26 cellular contexts compared by ENCODE assay signal in genomic region chr9:35060548-35061207, GRCh38.
"Had no signal": no experiment of that assay in that cellular context is flagged by ENCODE, and none has a peak within 500 bp of the region (broad histone marks: within the 10 kb centered on the region; RNA-seq: fewer than 3 reads in every experiment).

No MANE protein-coding gene starts in this region.

- H3K9me3 Mint-ChIP-seq: activated naive CD4-positive, alpha-beta T cell treated with anti-CD3 and anti-CD28 coated beads, Interleukin-2, amount 50 U/mL, for 72 hours; activated naive CD8-positive, alpha-beta T cell treated with anti-CD3 and anti-CD28 coated beads, Interleukin-2, amount 50 U/mL, for 24 hours had no signal

- H3K4me1 ChIP-seq: Peyer's patch, SJCRH30 had no signal

- H3K27me3 ChIP-seq: brain microvascular endothelial cell, cardiac muscle cell, MG63, Peyer's patch, SJCRH30 had no signal

- DNase-seq: activated CD4-positive, CD25-positive, alpha-beta regulatory T cell; activated naive CD4-positive, alpha-beta T cell treated with Interleukin-2 at 50 U/mL for 16 hours; activated naive CD8-positive, alpha-beta T cell treated with anti-CD3 and anti-CD28 coated beads, Interleukin-2, amount 50 U/mL, for 24 hours; activated T-cell treated with anti-CD3 and anti-CD28 coated beads for 4 hours; amygdala; brain microvascular endothelial cell; MG63; MV-4-11; NCI-H1092 treated with DMSO at 0.1 percent for 48 hours; NCI-H1436; NCI-H1694 treated with DMSO at 0.1 percent for 48 hours; NCI-H2029 treated with DMSO at 0.1 percent for 48 hours; NCI-H345; NCI-H510A; NCI-H526 treated with DMSO at 0.1 percent for 48 hours; NK-92 treated with Interleukin-12 subunit alpha and Interleukin-12 subunit beta, amount 100 ng/mL, for 24 hours; OCI-M1; Right ventricle myocardium superior; SJCRH30; SK-N-SH; T-helper 1 cell had no signal

- H3K4me2 ChIP-seq: SK-N-SH had no signal

- H3K9me2 ChIP-seq: SK-N-SH had no signal

- H3K9ac ChIP-seq: SK-N-SH had no signal

- H3K27ac Mint-ChIP-seq: activated naive CD8-positive, alpha-beta T cell treated with anti-CD3 and anti-CD28 coated beads, Interleukin-2, amount 50 U/mL, for 24 hours had no signal

- H3K4me1 Mint-ChIP-seq: activated naive CD8-positive, alpha-beta T cell treated with anti-CD3 and anti-CD28 coated beads, Interleukin-2, amount 50 U/mL, for 24 hours had no signal

- ATAC-seq: activated naive CD4-positive, alpha-beta T cell treated with anti-CD3 and anti-CD28 coated beads, Interleukin-2, amount 50 U/mL, for 72 hours; activated naive CD8-positive, alpha-beta T cell treated with anti-CD3 and anti-CD28 coated beads, Interleukin-2, amount 50 U/mL, for 24 hours had no signal

- H3K27ac ChIP-seq: brain microvascular endothelial cell, cardiac muscle cell, Peyer's patch, RWPE1, SJCRH30, VCaP had no signal

- H3K9me3 ChIP-seq: MG63, Peyer's patch, SJCRH30, SK-N-SH had no signal

- H3K4me3 ChIP-seq: cardiac muscle cell, MG63, Peyer's patch, SJCRH30 had no signal

- H3K4me3 Mint-ChIP-seq: activated naive CD8-positive, alpha-beta T cell treated with anti-CD3 and anti-CD28 coated beads, Interleukin-2, amount 50 U/mL, for 24 hours had no signal

- H3K27me3 Mint-ChIP-seq: activated naive CD8-positive, alpha-beta T cell treated with anti-CD3 and anti-CD28 coated beads, Interleukin-2, amount 50 U/mL, for 24 hours had no signal
